15 cellular contexts compared by ENCODE assay signal in the genomic region with DNA sequence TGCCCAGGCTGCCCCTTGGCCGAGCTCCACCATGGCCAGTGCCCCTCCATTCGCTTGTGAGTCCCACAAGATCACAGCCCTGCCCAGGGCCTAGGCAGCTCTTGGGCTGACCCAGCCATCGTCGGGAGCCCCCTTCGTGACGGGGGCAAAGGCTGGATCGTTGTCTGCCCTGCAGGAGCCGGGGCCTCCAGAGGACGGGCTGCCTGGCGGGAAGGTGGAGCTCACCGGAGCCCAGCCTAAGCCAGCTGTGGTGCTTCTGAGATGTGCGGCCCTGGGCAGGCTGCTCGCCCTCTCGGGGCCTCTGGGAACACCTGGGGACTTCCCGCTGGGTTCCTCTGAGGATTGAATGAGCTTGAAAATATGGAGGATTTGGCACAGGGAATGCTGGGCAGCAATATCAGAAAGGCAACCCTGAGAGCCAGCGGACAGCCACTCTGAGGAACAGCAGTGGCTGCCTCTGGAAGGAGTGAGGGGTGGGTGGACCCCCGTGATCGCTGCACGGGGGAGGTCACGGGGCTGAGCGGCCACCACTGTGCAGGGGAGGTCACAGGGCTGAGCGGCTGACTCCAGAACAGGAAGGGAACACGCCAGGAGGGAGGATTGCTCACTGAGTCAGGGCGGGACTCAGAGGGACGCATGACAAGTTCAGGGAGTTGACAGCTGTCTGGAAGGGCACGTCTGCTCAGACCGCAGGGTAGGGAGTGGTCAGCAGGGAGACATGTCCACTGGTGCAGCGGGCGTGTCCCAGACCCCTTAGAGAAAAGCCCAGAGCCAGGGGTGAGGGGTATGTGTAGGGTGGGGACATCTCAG. TPM values are rescaled to one million over a fixed set of nuclear protein-coding genes. Genes with fewer than 3 reads are reported as not detected.
DNase-seq lines count a peak whose midpoint lies in the region; ATAC-seq and TF ChIP-seq lines count a peak whose summit lies in the region.
"Had no signal": no experiment of that assay in that cellular context is flagged by ENCODE, and none has a peak within 500 bp of the region (broad histone marks: within the 10 kb centered on the region; RNA-seq: fewer than 3 reads in every experiment).

No MANE protein-coding gene starts in this region.

- CTCF ChIA-PET in HCT116 (lab: Charles Lee) = no interaction called here
- CTCF ChIA-PET in activated CD8-positive, alpha-beta T cell treated with anti-CD3 and anti-CD28 coated beads for 36 hours (lab: Charles Lee) = no interaction called here

- no peak for TF ChIP-seq POLR2A in HCT116 (IDR thresholded peaks at IDR 0.05; ENCODE audit: borderline replicate concordance, extremely low read depth, insufficient read depth, insufficient read length)

- BruUV-seq in HCT116 (replicated peaks; lab: Mats Ljungman, UMichigan) = no TSS peak

- no peaks in the 10 kb centered on the region for H3K27me3 ChIP-seq in HCT116 (ENCODE audit: insufficient read depth, low read length)

- H3K79me2 ChIP-seq in HCT116 (ENCODE audit: insufficient read depth, low read length) = peaks cover 46% of the 10 kb centered on the region

- H3K4me3 Mint-ChIP-seq in activated CD8-positive, alpha-beta T cell treated with anti-CD3 and anti-CD28 coated beads for 36 hours = no peak overlapping the region
- H3K4me3 Mint-ChIP-seq: activated T-cell treated with anti-CD3 and anti-CD28 coated beads, Interleukin-2, amount 50 U/mL, for 24 hours had no signal

- RAD21 ChIA-PET in HCT116 (lab: Charles Lee; ENCODE audit: low non-redundant PET in 1 of 2, low total read pairs in 2 of 2, uncharacterized antibody in 2 of 2, unreplicated experiment in 2 of 2) = no interaction called here

- H4K20me1 ChIP-seq in HCT116 (ENCODE audit: insufficient read depth) = no peaks in the 10 kb centered on the region; the same call in 1 of the 2 replicates

- peaks cover 4% of the 10 kb centered on the region for H3K4me1 Mint-ChIP-seq in activated CD8-positive, alpha-beta T cell treated with anti-CD3 and anti-CD28 coated beads for 36 hours (ENCODE audit: low read depth)

- ATAC-seq in HCT116 (no peak), GM18861 (IDR thresholded peaks at IDR 0.05; ENCODE audit: unreplicated experiment) (no peak)
- ATAC-seq in activated CD8-positive, alpha-beta T cell treated with anti-CD3 and anti-CD28 coated beads for 36 hours = no peak
- ATAC-seq: gastroesophageal sphincter, left lobe of liver had no signal

- H3K4me2 ChIP-seq in HCT116 (ENCODE audit: low read length) = peak overlapping the region; percentile 44

- peak overlapping the region; percentile 27; the same call in 1 of the 2 replicates for H3K9ac ChIP-seq in HCT116 (ENCODE audit: low read length)

- H2AFZ ChIP-seq in HCT116 (ENCODE audit: low read depth, low read length, poor library complexity, severe bottlenecking) = no peak overlapping the region

- no peaks in the 10 kb centered on the region for H3K9me3 Mint-ChIP-seq in activated CD8-positive, alpha-beta T cell treated with anti-CD3 and anti-CD28 coated beads for 36 hours
- H3K9me3 Mint-ChIP-seq: activated T-cell treated with anti-CD3 and anti-CD28 coated beads, Interleukin-2, amount 50 U/mL, for 24 hours had no signal

- peaks cover 38 to 69% of the 10 kb centered on the region in 2 experiments for H3K4me1 ChIP-seq in HCT116 (ENCODE audit: control insufficient read depth in 1 of 2, insufficient read depth in 2 of 2, low read length in 2 of 2)

- H3K9me2 ChIP-seq in HCT116 (ENCODE audit: insufficient read depth) = no peaks in the 10 kb centered on the region

- intact Hi-C loops in HCT116 (cut with micrococcal nuclease) = no loop called here
- intact Hi-C loops in activated CD8-positive, alpha-beta T cell treated with anti-CD3 and anti-CD28 coated beads for 36 hours (cut with micrococcal nuclease) = no loop called here

- TF ChIP-seq RAD21 in HCT116 (IDR thresholded peaks at IDR 0.05; ENCODE audit: low read depth) = no peak

- H3K27me3 Mint-ChIP-seq in activated CD8-positive, alpha-beta T cell treated with anti-CD3 and anti-CD28 coated beads for 36 hours = peaks cover 14% of the 10 kb centered on the region

- TF ChIP-seq CTCF in HCT116 (IDR thresholded peaks at IDR 0.05 in 2 of 3, conservative IDR thresholded peaks at IDR 0.05 in 1 of 3; ENCODE audit: borderline replicate concordance in 1 of 3, insufficient read depth in 1 of 3, low read depth in 2 of 3, low read length in 2 of 3) = no peak
- no peak for TF ChIP-seq CTCF in activated CD8-positive, alpha-beta T cell treated with anti-CD3 and anti-CD28 coated beads for 36 hours (IDR thresholded peaks at IDR 0.05)

- no peaks in the 10 kb centered on the region for H3K36me3 ChIP-seq in HCT116 (ENCODE audit: control insufficient read depth in 1 of 2, insufficient read depth in 2 of 2, low read length in 2 of 2)
- H3K36me3 ChIP-seq: gastroesophageal sphincter had no signal

- H3K9me3 ChIP-seq in HCT116 (ENCODE audit: control insufficient read depth in 1 of 2, insufficient read depth in 1 of 2, low read depth in 1 of 2, low read length in 2 of 2) = no peaks in the 10 kb centered on the region
- H3K9me3 ChIP-seq: gastroesophageal sphincter had no signal

- no peak overlapping the region for H3K27ac Mint-ChIP-seq in activated CD8-positive, alpha-beta T cell treated with anti-CD3 and anti-CD28 coated beads for 36 hours
- H3K27ac Mint-ChIP-seq: activated T-cell treated with anti-CD3 and anti-CD28 coated beads, Interleukin-2, amount 50 U/mL, for 24 hours had no signal

- POLR2A ChIA-PET in HCT116 (lab: Charles Lee) = no interaction called here
- POLR2A ChIA-PET in activated CD8-positive, alpha-beta T cell treated with anti-CD3 and anti-CD28 coated beads for 36 hours (lab: Charles Lee) = interaction anchor here (1.1 kb wide), 1 partner anchor 24 kb away, joined by 3 read pairs; no protein-coding TSS in a partner anchor

- H3K4me3 ChIP-seq in HCT116 (replicated peaks in 1 of 2; ENCODE audit: low read depth in 1 of 2, low read length in 2 of 2) = no peak overlapping the region
- H3K4me3 ChIP-seq: gastroesophageal sphincter, SK-N-MC had no signal

- H3K27ac ChIP-seq in HCT116 (ENCODE audit: low read depth, low read length) = no peak overlapping the region
- H3K27ac ChIP-seq: gastroesophageal sphincter, SK-N-MC had no signal

- no peaks in the 10 kb centered on the region for H3K36me3 Mint-ChIP-seq in activated CD8-positive, alpha-beta T cell treated with anti-CD3 and anti-CD28 coated beads for 36 hours (ENCODE audit: low read depth)

- DNase-seq in A172 (ENCODE audit: low spot score) (peak; percentile 5), HCT116 (ENCODE audit: low read depth, low spot score) (no peak), T-helper 1 cell (peak in 3 of 5 donors; percentile 1 to 7 (median 5)), kidney tubule cell (ENCODE audit: low spot score) (peak; percentile 82), NAMALWA (ENCODE audit: low spot score) (no peak)
- no peak for DNase-seq in stimulated activated CD4-positive, alpha-beta T cell treated with anti-CD3 and anti-CD28 coated beads, Interleukin-2, amount 100 ng/mL, for 48 hours
- DNase-seq in activated CD8-positive, alpha-beta T cell treated with anti-CD3 and anti-CD28 coated beads for 36 hours = no peak
- DNase-seq: activated T-cell treated with anti-CD3 and anti-CD28 coated beads, Interleukin-2, amount 50 U/mL, for 24 hours; effector CD8-positive, alpha-beta T cell; EL had no signal

TF ChIP-seq in HCT116, 20 proteins besides CTCF, POLR2A, EP300 and RAD21 (continues in another document):
- TF ChIP-seq ELF1 (IDR thresholded peaks at IDR 0.05; ENCODE audit: borderline replicate concordance, low read depth) (no peak), FOSL1 (IDR thresholded peaks at IDR 0.05; ENCODE audit: low read depth) (no peak), JUND (IDR thresholded peaks at IDR 0.05) (no peak), ZFX (IDR thresholded peaks at IDR 0.05) (no peak), EZH2 (IDR thresholded peaks at IDR 0.05) (no peak), CEBPB (IDR thresholded peaks at IDR 0.05; ENCODE audit: low read depth) (no peak), EGR1 (IDR thresholded peaks at IDR 0.05; ENCODE audit: low read depth) (no peak), YY1 (IDR thresholded peaks at IDR 0.05; ENCODE audit: extremely low read depth, insufficient replicate concordance, low read depth, low read length) (no peak)
- TF ChIP-seq, protein P1, sequence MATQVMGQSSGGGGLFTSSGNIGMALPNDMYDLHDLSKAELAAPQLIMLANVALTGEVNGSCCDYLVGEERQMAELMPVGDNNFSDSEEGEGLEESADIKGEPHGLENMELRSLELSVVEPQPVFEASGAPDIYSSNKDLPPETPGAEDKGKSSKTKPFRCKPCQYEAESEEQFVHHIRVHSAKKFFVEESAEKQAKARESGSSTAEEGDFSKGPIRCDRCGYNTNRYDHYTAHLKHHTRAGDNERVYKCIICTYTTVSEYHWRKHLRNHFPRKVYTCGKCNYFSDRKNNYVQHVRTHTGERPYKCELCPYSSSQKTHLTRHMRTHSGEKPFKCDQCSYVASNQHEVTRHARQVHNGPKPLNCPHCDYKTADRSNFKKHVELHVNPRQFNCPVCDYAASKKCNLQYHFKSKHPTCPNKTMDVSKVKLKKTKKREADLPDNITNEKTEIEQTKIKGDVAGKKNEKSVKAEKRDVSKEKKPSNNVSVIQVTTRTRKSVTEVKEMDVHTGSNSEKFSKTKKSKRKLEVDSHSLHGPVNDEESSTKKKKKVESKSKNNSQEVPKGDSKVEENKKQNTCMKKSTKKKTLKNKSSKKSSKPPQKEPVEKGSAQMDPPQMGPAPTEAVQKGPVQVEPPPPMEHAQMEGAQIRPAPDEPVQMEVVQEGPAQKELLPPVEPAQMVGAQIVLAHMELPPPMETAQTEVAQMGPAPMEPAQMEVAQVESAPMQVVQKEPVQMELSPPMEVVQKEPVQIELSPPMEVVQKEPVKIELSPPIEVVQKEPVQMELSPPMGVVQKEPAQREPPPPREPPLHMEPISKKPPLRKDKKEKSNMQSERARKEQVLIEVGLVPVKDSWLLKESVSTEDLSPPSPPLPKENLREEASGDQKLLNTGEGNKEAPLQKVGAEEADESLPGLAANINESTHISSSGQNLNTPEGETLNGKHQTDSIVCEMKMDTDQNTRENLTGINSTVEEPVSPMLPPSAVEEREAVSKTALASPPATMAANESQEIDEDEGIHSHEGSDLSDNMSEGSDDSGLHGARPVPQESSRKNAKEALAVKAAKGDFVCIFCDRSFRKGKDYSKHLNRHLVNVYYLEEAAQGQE (IDR thresholded peaks at IDR 0.05; ENCODE audit: low read depth) = no peak

RNA-seq across cellular contexts. Expression of a gene that starts 19.3 kb away (rescaled TPM):
- 1.7 and 4.7 TPM in 2 replicates for total RNA-seq in A172 (2014; rRNA removed; shearing (Covaris generic))
- total RNA-seq in HCT116 (2021; ENCODE audit: unreplicated experiment) = 19.2 TPM
- 9.9 and 10.1 TPM in 2 replicates for polyA plus RNA-seq in HCT116 (2012)
- total RNA-seq in activated CD8-positive, alpha-beta T cell treated with anti-CD3 and anti-CD28 coated beads for 36 hours = under 1 TPM; 0.60 to 0.68 TPM
- polyA plus RNA-seq: AG04450 had no signal

RNA-seq across cellular contexts. Expression of a gene that starts 21.7 kb away (rescaled TPM):
- total RNA-seq in A172 (2014; rRNA removed; shearing (Covaris generic)) = 13.5 and 22.2 TPM in 2 replicates
- 51.4 TPM for total RNA-seq in HCT116 (2021; ENCODE audit: unreplicated experiment)
- polyA plus RNA-seq in HCT116 (2012) = 43.0 and 45.5 TPM in 2 replicates
- 10 to 100 TPM; 34.2 to 35.4 TPM for total RNA-seq in activated CD8-positive, alpha-beta T cell treated with anti-CD3 and anti-CD28 coated beads for 36 hours

RNA-seq across cellular contexts. Expression of a gene that starts 46.8 kb away (rescaled TPM):
- total RNA-seq in A172 (2014; rRNA removed; shearing (Covaris generic)) = 6.7 and 9.4 TPM in 2 replicates
- 25.6 TPM for total RNA-seq in HCT116 (2021; ENCODE audit: unreplicated experiment)
- 17.6 and 18.6 TPM in 2 replicates for polyA plus RNA-seq in HCT116 (2012)
- total RNA-seq in activated CD8-positive, alpha-beta T cell treated with anti-CD3 and anti-CD28 coated beads for 36 hours = 1 to 10 TPM; 6.1 to 6.2 TPM

Comparison
In these comparisons a context has a peak if more than half of its experiments do, and no peak if none do; other contexts are left out.
1. DNase-seq: peak in A172 (single experiment), T-helper 1 cell (3 of 5) and kidney tubule cell (single experiment); none in HCT116 (single experiment), stimulated activated CD4-positive, alpha-beta T cell treated with anti-CD3 and anti-CD28 coated beads, Interleukin-2, amount 100 ng/mL, for 48 hours (0 of 2), activated CD8-positive, alpha-beta T cell treated with anti-CD3 and anti-CD28 coated beads for 36 hours (single experiment) and NAMALWA (single experiment).